In the genomic region with DNA sequence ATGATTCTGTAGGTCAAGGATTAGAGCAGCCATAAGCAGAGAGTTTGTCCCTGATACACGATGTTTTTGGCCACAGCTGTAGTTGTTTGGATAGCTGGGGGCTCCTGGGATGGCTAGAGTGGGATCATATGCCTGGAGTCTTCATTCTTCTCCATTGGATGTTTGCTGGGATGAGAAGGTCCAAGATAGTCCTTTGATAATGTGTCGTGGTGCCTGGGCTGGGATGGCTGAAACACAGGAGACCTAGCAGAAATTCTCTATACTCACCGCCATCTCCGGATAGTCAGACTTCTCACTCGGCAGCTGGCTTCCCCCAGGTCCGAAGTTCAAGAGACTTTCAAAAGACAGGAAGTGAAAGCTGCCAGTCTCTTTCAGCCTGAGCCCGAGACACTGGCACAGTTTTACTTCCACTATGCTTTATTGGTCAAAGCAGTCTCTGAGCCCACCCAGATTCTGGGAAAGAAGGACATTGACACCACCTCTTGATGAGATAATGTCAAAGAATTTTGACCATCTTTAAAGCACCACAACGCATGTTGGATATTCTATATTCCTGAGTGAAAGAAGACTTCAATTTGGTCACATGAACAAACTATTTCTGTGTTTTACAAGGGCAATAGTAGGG, we compare ENCODE assay signal across 8 cellular contexts. TPM values are rescaled to one million over a fixed set of nuclear protein-coding genes. Genes with fewer than 3 reads are reported as not detected.
DNase-seq lines count a peak whose midpoint lies in the region; ATAC-seq and TF ChIP-seq lines count a peak whose summit lies in the region.

No MANE protein-coding gene starts in this region.

- H3K27ac ChIP-seq in BLaER1 (no peak overlapping the region), SU-DHL-6 (ENCODE audit: low read depth, low read length) (no peak overlapping the region), mesendoderm (ENCODE audit: low read depth, low read length) (no peak overlapping the region)

- H3F3A ChIP-seq in SU-DHL-6 (ENCODE audit: insufficient read depth) = no peaks in the 10 kb centered on the region

- H2BK5ac ChIP-seq in mesendoderm (ENCODE audit: low read length) = no peak overlapping the region

- H2BK120ac ChIP-seq in mesendoderm (ENCODE audit: low read depth, low read length) = no peak overlapping the region

- H3K9me3 ChIP-seq in BLaER1 (no peaks in the 10 kb centered on the region), SU-DHL-6 (ENCODE audit: insufficient read depth, low read length) (no peaks in the 10 kb centered on the region)

- no peaks in the 10 kb centered on the region for H3K79me1 ChIP-seq in mesendoderm (ENCODE audit: low read length)

- H2BK15ac ChIP-seq in mesendoderm (replicated peaks; ENCODE audit: low read depth) = no peak overlapping the region

- H3K4ac ChIP-seq in mesendoderm (ENCODE audit: low read depth, low read length) = no peak overlapping the region

- H3K27me3 ChIP-seq in BLaER1 (no peaks in the 10 kb centered on the region), SU-DHL-6 (ENCODE audit: low read length) (no peaks in the 10 kb centered on the region), mesendoderm (ENCODE audit: insufficient read depth, low read length, poor library complexity) (no peaks in the 10 kb centered on the region)

- H3K36me3 ChIP-seq in BLaER1 = no peaks in the 10 kb centered on the region
- H3K36me3 ChIP-seq in SU-DHL-6 (ENCODE audit: low read length) = no peaks in the 10 kb centered on the region
- H3K36me3 ChIP-seq in mesendoderm (ENCODE audit: control insufficient read depth, insufficient read depth, low read length) = no peaks in the 10 kb centered on the region

- TF ChIP-seq CTCF in SU-DHL-6 (IDR thresholded peaks at IDR 0.05; ENCODE audit: insufficient read depth, low read length, poor library complexity, severe bottlenecking) (no peak), foreskin fibroblast (IDR thresholded peaks at IDR 0.05; ENCODE audit: low read depth, low read length) (no peak)

- H3K9ac ChIP-seq in BLaER1 (no peak overlapping the region), SU-DHL-6 (ENCODE audit: low read length) (peak overlapping the region; percentile 6; the same call in 1 of the 2 replicates), mesendoderm (ENCODE audit: low read length) (no peak overlapping the region)

- peak overlapping the region; percentile 25 for H2AFZ ChIP-seq in SU-DHL-6 (ENCODE audit: low read depth, low read length, severe bottlenecking)

- H4K20me1 ChIP-seq in BLaER1 = no peaks in the 10 kb centered on the region
- no peaks in the 10 kb centered on the region for H4K20me1 ChIP-seq in SU-DHL-6 (ENCODE audit: low read depth, low read length)

- H3K23ac ChIP-seq in mesendoderm (ENCODE audit: low read length) = no peak overlapping the region

- H2AK5ac ChIP-seq in mesendoderm (ENCODE audit: low read length) = no peak overlapping the region

- H3K56ac ChIP-seq in mesendoderm (ENCODE audit: low read length) = no peak overlapping the region

- H3K4me3 ChIP-seq in BLaER1 (no peak overlapping the region), SU-DHL-6 (ENCODE audit: insufficient read depth, low read length, poor library complexity, severe bottlenecking) (no peak overlapping the region), foreskin fibroblast (ENCODE audit: low read depth in 1 of 2, low read length in 2 of 2) (no peak overlapping the region), mesendoderm (ENCODE audit: low read length) (no peak overlapping the region)

- DNase-seq in mucosa of gallbladder (ENCODE audit: low spot score) = peak; percentile 66
- DNase-seq in foreskin fibroblast = no peak
- no peak for DNase-seq in AG08396 (ENCODE audit: low spot score)
- no peak for DNase-seq in mesendoderm

- H3K4me1 ChIP-seq in BLaER1 = peaks cover 7% of the 10 kb centered on the region
- H3K4me1 ChIP-seq in mesendoderm (ENCODE audit: control insufficient read depth, low read depth, low read length) = no peaks in the 10 kb centered on the region

- no CpG with 5 or more reads among the region's 8 CpGs for WGBS in mesendoderm (ENCODE audit: extremely low coverage, insufficient coverage, low lambda C conversion rate)

- H3K4me2 ChIP-seq in BLaER1 (peak overlapping the region; percentile 43), SU-DHL-6 (ENCODE audit: low read depth, low read length, poor library complexity, severe bottlenecking) (peak overlapping the region; percentile 37), mesendoderm (ENCODE audit: low read length) (no peak overlapping the region)

- H3K79me2 ChIP-seq in SU-DHL-6 (ENCODE audit: insufficient read depth, low read length) (no peaks in the 10 kb centered on the region), mesendoderm (ENCODE audit: control insufficient read depth, insufficient read depth, low read length) (no peaks in the 10 kb centered on the region)

- no peaks in the 10 kb centered on the region for H3K9me2 ChIP-seq in SU-DHL-6 (replicated peaks; ENCODE audit: insufficient read depth, low read length)

- ATAC-seq in GM19035 (IDR thresholded peaks at IDR 0.05; ENCODE audit: unreplicated experiment) (peak; percentile 92), HG03103 (IDR thresholded peaks at IDR 0.05; ENCODE audit: low read depth, unreplicated experiment) (peak; percentile 84)

- no peak overlapping the region for H3K18ac ChIP-seq in mesendoderm (ENCODE audit: low read length)

- H4K8ac ChIP-seq in mesendoderm (ENCODE audit: low read depth, low read length) = no peak overlapping the region

- H4K5ac ChIP-seq in mesendoderm (ENCODE audit: low read length) = no peak overlapping the region

RNA-seq across cellular contexts. Expression of a gene that starts 16.0 kb away (rescaled TPM):
- total RNA-seq in mucosa of gallbladder = 114 TPM
- 91.9 TPM for polyA plus RNA-seq in mesendoderm (2013, experiment 1 of 2)
- 90.6 TPM for polyA plus RNA-seq in mesendoderm (2013, experiment 2 of 2)
